ENCODE assay signal across 1 cellular context in the genomic region with DNA sequence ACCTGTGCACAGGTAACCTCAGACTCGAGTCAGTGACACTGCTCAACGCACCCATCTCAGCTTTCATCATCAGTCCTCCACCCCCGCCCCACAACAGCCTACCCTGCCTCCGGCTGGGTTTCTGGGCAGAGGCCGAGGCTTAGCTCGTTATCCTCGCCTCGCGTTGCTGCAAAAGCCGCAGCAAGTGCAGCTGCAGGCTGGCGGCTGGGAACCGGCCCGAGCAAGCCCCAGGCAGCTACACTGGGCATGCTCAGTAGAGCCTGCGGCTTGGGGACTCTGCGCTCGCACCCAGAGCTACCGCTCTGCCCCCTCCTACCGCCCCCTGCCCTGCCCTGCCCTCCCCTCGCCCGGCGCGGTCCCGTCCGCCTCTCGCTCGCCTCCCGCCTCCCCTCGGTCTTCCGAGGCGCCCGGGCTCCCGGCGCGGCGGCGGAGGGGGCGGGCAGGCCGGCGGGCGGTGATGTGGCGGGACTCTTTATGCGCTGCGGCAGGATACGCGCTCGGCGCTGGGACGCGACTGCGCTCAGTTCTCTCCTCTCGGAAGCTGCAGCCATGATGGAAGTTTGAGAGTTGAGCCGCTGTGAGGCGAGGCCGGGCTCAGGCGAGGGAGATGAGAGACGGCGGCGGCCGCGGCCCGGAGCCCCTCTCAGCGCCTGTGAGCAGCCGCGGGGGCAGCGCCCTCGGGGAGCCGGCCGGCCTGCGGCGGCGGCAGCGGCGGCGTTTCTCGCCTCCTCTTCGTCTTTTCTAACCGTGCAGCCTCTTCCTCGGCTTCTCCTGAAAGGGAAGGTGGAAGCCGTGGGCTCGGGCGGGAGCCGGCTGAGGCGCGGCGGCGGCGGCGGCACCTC.
A peak's percentile ranks its signal among the peaks of the same experiment; 100 is the strongest.
TF ChIP-seq lines count a peak whose summit lies in the region.

A gene with protein sequence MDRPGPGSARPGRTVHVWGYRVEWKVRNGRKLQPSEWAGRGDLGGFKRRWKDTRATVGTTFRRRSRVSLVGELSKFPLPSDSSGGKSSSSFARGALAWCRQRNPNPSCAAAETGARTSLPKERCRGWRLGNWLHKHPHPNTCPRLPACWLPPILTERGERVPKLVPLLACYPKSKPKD (minus strand): TSS at position 432 of the 842 bp plus-strand sequence. CDS start 1,046 bp downstream, outside the sequence.
A gene (plus strand): TSS at position 524 of the 842 bp plus-strand sequence. CDS start 845 bp downstream, outside the sequence.

TF ChIP-seq in HepG2, 621 proteins besides CTCF, POLR2A, EP300 and RAD21 (continues in another document):
- TF ChIP-seq, protein P1, sequence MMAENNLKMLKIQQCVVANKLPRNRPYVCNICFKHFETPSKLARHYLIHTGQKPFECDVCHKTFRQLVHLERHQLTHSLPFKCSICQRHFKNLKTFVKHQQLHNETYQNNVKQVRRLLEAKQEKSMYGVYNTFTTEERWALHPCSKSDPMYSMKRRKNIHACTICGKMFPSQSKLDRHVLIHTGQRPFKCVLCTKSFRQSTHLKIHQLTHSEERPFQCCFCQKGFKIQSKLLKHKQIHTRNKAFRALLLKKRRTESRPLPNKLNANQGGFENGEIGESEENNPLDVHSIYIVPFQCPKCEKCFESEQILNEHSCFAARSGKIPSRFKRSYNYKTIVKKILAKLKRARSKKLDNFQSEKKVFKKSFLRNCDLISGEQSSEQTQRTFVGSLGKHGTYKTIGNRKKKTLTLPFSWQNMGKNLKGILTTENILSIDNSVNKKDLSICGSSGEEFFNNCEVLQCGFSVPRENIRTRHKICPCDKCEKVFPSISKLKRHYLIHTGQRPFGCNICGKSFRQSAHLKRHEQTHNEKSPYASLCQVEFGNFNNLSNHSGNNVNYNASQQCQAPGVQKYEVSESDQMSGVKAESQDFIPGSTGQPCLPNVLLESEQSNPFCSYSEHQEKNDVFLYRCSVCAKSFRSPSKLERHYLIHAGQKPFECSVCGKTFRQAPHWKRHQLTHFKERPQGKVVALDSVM (CRISPR knock-in tag; IDR thresholded peaks at IDR 0.05) = peak; percentile 48; the same call in 1 of the 2 replicates
- TF ChIP-seq JUN (CRISPR knock-in tag; IDR thresholded peaks at IDR 0.05) (peak; percentile 79), HDAC1 (CRISPR knock-in tag; IDR thresholded peaks at IDR 0.05) (peak; percentile 87), ZNF83 (CRISPR knock-in tag; IDR thresholded peaks at IDR 0.05; ENCODE audit: borderline replicate concordance) (no peak), FLYWCH1 (CRISPR knock-in tag; IDR thresholded peaks at IDR 0.05) (no peak), ZBTB38 (CRISPR knock-in tag; IDR thresholded peaks at IDR 0.05) (peak; percentile 62; the same call in 1 of the 2 replicates), ARID2 (CRISPR knock-in tag; IDR thresholded peaks at IDR 0.05; ENCODE audit: borderline replicate concordance) (no peak), MED1 (CRISPR knock-in tag; IDR thresholded peaks at IDR 0.05) (peak; percentile 81), ARNT (IDR thresholded peaks at IDR 0.05) (no peak), POLR2AphosphoS5 (IDR thresholded peaks at IDR 0.05; ENCODE audit: low read depth, low read length) (peak; percentile 88), ZNF30 (CRISPR knock-in tag; IDR thresholded peaks at IDR 0.05) (no peak), ZNF761 (CRISPR knock-in tag; conservative IDR thresholded peaks at IDR 0.05) (peak; percentile 71; the same call in 1 of the 2 replicates), MAF1 (CRISPR knock-in tag; IDR thresholded peaks at IDR 0.05; ENCODE audit: borderline replicate concordance) (no peak), ADNP (CRISPR knock-in tag; IDR thresholded peaks at IDR 0.05) (no peak; the same call in 1 of the 2 replicates), SIX4 (CRISPR knock-in tag; IDR thresholded peaks at IDR 0.05) (peak; percentile 64; the same call in 1 of the 2 replicates), GZF1 (CRISPR knock-in tag; IDR thresholded peaks at IDR 0.05) (no peak), NR2F6 (IDR thresholded peaks at IDR 0.05) (no peak), NR2F6 (CRISPR knock-in tag; IDR thresholded peaks at IDR 0.05) (peak; percentile 28; the same call in 1 of the 2 replicates), ZNF724P (CRISPR knock-in tag; IDR thresholded peaks at IDR 0.05; ENCODE audit: borderline replicate concordance) (peak; percentile 88; the same call in 1 of the 2 replicates), CAMTA2 (CRISPR knock-in tag; IDR thresholded peaks at IDR 0.05; ENCODE audit: borderline replicate concordance) (no peak), ZBTB7A (CRISPR knock-in tag; IDR thresholded peaks at IDR 0.05) (0 out of 2 replicates have a peak, but pooled peaks have one; percentile 21), SRSF4 (IDR thresholded peaks at IDR 0.05; ENCODE audit: low read depth, low read length, poor library complexity, severe bottlenecking) (no peak), ZNF773 (CRISPR knock-in tag; IDR thresholded peaks at IDR 0.05; ENCODE audit: borderline replicate concordance) (peak; percentile 58; the same call in 1 of the 2 replicates), RFX1 (IDR thresholded peaks at IDR 0.05) (no peak), RCOR2 (CRISPR knock-in tag; IDR thresholded peaks at IDR 0.05) (no peak), SNAPC2 (CRISPR knock-in tag; IDR thresholded peaks at IDR 0.05) (no peak), HOXA9 (CRISPR knock-in tag; IDR thresholded peaks at IDR 0.05; ENCODE audit: borderline replicate concordance) (peak; percentile 80), GABPA (IDR thresholded peaks at IDR 0.05; ENCODE audit: low read depth, low read length) (no peak), GABPA (CRISPR knock-in tag; IDR thresholded peaks at IDR 0.05; ENCODE audit: low read depth) (no peak), NKX3-1 (CRISPR knock-in tag; IDR thresholded peaks at IDR 0.05) (peak; percentile 71; the same call in 1 of the 2 replicates), ZNF674 (CRISPR knock-in tag; IDR thresholded peaks at IDR 0.05; ENCODE audit: low read depth) (peak; percentile 55; the same call in 1 of the 2 replicates)
- TF ChIP-seq, protein P2, sequence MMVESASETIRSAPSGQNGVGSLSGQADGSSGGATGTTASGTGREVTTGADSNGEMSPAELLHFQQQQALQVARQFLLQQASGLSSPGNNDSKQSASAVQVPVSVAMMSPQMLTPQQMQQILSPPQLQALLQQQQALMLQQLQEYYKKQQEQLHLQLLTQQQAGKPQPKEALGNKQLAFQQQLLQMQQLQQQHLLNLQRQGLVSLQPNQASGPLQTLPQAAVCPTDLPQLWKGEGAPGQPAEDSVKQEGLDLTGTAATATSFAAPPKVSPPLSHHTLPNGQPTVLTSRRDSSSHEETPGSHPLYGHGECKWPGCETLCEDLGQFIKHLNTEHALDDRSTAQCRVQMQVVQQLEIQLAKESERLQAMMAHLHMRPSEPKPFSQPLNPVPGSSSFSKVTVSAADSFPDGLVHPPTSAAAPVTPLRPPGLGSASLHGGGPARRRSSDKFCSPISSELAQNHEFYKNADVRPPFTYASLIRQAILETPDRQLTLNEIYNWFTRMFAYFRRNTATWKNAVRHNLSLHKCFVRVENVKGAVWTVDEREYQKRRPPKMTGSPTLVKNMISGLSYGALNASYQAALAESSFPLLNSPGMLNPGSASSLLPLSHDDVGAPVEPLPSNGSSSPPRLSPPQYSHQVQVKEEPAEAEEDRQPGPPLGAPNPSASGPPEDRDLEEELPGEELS (CRISPR knock-in tag; IDR thresholded peaks at IDR 0.05) = no peak
- TF ChIP-seq, protein P3, sequence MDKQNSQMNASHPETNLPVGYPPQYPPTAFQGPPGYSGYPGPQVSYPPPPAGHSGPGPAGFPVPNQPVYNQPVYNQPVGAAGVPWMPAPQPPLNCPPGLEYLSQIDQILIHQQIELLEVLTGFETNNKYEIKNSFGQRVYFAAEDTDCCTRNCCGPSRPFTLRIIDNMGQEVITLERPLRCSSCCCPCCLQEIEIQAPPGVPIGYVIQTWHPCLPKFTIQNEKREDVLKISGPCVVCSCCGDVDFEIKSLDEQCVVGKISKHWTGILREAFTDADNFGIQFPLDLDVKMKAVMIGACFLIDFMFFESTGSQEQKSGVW (CRISPR knock-in tag; IDR thresholded peaks at IDR 0.05; ENCODE audit: borderline replicate concordance) = no peak
- TF ChIP-seq, protein P4, sequence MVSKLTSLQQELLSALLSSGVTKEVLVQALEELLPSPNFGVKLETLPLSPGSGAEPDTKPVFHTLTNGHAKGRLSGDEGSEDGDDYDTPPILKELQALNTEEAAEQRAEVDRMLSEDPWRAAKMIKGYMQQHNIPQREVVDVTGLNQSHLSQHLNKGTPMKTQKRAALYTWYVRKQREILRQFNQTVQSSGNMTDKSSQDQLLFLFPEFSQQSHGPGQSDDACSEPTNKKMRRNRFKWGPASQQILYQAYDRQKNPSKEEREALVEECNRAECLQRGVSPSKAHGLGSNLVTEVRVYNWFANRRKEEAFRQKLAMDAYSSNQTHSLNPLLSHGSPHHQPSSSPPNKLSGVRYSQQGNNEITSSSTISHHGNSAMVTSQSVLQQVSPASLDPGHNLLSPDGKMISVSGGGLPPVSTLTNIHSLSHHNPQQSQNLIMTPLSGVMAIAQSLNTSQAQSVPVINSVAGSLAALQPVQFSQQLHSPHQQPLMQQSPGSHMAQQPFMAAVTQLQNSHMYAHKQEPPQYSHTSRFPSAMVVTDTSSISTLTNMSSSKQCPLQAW (CRISPR knock-in tag; IDR thresholded peaks at IDR 0.05) = no peak
- TF ChIP-seq, protein P5, sequence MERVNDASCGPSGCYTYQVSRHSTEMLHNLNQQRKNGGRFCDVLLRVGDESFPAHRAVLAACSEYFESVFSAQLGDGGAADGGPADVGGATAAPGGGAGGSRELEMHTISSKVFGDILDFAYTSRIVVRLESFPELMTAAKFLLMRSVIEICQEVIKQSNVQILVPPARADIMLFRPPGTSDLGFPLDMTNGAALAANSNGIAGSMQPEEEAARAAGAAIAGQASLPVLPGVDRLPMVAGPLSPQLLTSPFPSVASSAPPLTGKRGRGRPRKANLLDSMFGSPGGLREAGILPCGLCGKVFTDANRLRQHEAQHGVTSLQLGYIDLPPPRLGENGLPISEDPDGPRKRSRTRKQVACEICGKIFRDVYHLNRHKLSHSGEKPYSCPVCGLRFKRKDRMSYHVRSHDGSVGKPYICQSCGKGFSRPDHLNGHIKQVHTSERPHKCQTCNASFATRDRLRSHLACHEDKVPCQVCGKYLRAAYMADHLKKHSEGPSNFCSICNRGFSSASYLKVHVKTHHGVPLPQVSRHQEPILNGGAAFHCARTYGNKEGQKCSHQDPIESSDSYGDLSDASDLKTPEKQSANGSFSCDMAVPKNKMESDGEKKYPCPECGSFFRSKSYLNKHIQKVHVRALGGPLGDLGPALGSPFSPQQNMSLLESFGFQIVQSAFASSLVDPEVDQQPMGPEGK (CRISPR knock-in tag; IDR thresholded peaks at IDR 0.05) = peak; percentile 80
- TF ChIP-seq, protein P6, sequence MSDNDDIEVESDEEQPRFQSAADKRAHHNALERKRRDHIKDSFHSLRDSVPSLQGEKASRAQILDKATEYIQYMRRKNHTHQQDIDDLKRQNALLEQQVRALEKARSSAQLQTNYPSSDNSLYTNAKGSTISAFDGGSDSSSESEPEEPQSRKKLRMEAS (IDR thresholded peaks at IDR 0.05) = peak; percentile 87
- TF ChIP-seq, protein P7, sequence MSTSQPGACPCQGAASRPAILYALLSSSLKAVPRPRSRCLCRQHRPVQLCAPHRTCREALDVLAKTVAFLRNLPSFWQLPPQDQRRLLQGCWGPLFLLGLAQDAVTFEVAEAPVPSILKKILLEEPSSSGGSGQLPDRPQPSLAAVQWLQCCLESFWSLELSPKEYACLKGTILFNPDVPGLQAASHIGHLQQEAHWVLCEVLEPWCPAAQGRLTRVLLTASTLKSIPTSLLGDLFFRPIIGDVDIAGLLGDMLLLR (CRISPR knock-in tag; IDR thresholded peaks at IDR 0.05) = peak; percentile 71
- TF ChIP-seq, protein P8, sequence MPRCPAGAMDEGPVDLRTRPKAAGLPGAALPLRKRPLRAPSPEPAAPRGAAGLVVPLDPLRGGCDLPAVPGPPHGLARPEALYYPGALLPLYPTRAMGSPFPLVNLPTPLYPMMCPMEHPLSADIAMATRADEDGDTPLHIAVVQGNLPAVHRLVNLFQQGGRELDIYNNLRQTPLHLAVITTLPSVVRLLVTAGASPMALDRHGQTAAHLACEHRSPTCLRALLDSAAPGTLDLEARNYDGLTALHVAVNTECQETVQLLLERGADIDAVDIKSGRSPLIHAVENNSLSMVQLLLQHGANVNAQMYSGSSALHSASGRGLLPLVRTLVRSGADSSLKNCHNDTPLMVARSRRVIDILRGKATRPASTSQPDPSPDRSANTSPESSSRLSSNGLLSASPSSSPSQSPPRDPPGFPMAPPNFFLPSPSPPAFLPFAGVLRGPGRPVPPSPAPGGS (CRISPR knock-in tag; IDR thresholded peaks at IDR 0.05) = peak; percentile 86
- TF ChIP-seq, protein P9, sequence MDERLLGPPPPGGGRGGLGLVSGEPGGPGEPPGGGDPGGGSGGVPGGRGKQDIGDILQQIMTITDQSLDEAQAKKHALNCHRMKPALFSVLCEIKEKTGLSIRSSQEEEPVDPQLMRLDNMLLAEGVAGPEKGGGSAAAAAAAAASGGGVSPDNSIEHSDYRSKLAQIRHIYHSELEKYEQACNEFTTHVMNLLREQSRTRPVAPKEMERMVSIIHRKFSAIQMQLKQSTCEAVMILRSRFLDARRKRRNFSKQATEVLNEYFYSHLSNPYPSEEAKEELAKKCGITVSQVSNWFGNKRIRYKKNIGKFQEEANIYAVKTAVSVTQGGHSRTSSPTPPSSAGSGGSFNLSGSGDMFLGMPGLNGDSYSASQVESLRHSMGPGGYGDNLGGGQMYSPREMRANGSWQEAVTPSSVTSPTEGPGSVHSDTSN (CRISPR knock-in tag; IDR thresholded peaks at IDR 0.05) = no peak
- TF ChIP-seq, protein P10, sequence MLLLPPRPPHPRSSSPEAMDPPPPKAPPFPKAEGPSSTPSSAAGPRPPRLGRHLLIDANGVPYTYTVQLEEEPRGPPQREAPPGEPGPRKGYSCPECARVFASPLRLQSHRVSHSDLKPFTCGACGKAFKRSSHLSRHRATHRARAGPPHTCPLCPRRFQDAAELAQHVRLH (CRISPR knock-in tag; IDR thresholded peaks at IDR 0.05; ENCODE audit: borderline replicate concordance, low read depth) = peak; percentile 81; the same call in 1 of the 2 replicates
- TF ChIP-seq, protein P11, sequence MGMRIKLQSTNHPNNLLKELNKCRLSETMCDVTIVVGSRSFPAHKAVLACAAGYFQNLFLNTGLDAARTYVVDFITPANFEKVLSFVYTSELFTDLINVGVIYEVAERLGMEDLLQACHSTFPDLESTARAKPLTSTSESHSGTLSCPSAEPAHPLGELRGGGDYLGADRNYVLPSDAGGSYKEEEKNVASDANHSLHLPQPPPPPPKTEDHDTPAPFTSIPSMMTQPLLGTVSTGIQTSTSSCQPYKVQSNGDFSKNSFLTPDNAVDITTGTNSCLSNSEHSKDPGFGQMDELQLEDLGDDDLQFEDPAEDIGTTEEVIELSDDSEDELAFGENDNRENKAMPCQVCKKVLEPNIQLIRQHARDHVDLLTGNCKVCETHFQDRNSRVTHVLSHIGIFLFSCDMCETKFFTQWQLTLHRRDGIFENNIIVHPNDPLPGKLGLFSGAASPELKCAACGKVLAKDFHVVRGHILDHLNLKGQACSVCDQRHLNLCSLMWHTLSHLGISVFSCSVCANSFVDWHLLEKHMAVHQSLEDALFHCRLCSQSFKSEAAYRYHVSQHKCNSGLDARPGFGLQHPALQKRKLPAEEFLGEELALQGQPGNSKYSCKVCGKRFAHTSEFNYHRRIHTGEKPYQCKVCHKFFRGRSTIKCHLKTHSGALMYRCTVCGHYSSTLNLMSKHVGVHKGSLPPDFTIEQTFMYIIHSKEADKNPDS (CRISPR knock-in tag; IDR thresholded peaks at IDR 0.05) = no peak
- TF ChIP-seq, protein P12, sequence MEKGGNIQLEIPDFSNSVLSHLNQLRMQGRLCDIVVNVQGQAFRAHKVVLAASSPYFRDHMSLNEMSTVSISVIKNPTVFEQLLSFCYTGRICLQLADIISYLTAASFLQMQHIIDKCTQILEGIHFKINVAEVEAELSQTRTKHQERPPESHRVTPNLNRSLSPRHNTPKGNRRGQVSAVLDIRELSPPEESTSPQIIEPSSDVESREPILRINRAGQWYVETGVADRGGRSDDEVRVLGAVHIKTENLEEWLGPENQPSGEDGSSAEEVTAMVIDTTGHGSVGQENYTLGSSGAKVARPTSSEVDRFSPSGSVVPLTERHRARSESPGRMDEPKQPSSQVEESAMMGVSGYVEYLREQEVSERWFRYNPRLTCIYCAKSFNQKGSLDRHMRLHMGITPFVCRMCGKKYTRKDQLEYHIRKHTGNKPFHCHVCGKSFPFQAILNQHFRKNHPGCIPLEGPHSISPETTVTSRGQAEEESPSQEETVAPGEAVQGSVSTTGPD (CRISPR knock-in tag; IDR thresholded peaks at IDR 0.05) = no peak
